In the genomic region with DNA sequence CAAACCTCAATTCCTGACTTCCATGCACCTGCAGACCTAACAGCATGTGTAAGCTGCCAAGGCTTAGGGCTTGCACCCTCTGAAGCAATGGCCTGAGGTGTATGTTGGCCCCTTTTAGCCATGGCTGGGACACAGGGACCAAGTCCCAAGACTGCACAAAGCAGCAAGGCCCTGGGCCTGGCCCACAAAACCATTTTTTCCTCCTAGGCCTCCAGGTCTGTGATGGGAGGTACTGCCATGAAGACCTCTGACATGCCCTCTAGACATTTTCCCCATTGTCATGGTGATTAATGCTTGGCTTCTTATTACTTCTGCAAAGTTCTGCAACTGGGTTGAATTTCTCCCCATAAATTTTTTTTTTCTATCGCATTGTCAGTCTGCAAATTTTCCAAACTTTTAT, we compare ENCODE assay signal across 1 cellular context. TPM values are rescaled to one million over a fixed set of nuclear protein-coding genes. Genes with fewer than 3 reads are reported as not detected.
"Had no signal": no experiment of that assay in that cellular context is flagged by ENCODE, and none has a peak within 500 bp of the region (broad histone marks: within the 10 kb centered on the region; RNA-seq: fewer than 3 reads in every experiment).

No MANE protein-coding gene starts in this region.

RNA-seq across cellular contexts. Expression of a gene that starts 55.9 kb away (rescaled TPM):
- total RNA-seq: G401 had no signal
